11 cellular contexts compared by ENCODE assay signal in the genomic region with DNA sequence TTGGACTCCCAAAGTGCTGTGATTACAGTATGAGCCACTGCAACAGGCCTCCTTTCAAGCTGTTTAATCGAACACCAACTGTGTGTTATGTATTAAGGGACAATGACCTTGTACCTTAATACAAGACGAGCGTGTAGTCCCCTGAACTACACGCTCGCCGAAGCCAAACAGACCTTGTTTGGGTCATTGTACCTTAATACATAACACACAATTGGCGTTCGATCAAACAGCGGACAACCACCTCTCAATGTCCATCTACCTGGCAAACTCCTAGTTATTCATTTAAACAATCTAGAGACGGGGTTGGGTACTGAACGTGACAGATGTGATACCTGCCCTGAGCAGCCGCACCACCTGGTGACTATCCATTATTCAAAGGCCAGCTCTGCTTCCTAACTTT. TPM values are rescaled to one million over a fixed set of nuclear protein-coding genes. Genes with fewer than 3 reads are reported as not detected.
A peak's percentile ranks its signal among the peaks of the same experiment; 100 is the strongest.
DNase-seq lines count a peak whose midpoint lies in the region; ATAC-seq, FAIRE-seq and TF ChIP-seq lines count a peak whose summit lies in the region.
"Had no signal": no experiment of that assay in that cellular context is flagged by ENCODE, and none has a peak within 500 bp of the region (broad histone marks: within the 10 kb centered on the region; RNA-seq: fewer than 3 reads in every experiment).

No MANE protein-coding gene starts in this region.

- no peak for FAIRE-seq in GM12892 (lab: Jason Lieb, UNC)

- H3K36me3 Mint-ChIP-seq in activated CD4-positive, alpha-beta T cell treated with anti-CD3 and anti-CD28 coated beads, Interleukin-2, amount 10 ng/mL, durations not matched to agents 24 days and 14 days (ENCODE audit: low read depth): peaks cover 59% of the 10 kb centered on the region
- H3K36me3 Mint-ChIP-seq in activated naive CD8-positive, alpha-beta T cell treated with anti-CD3 and anti-CD28 coated beads for 36 hours: peaks cover 45% of the 10 kb centered on the region

- H3K9me3 ChIP-seq in testis: no peaks in the 10 kb centered on the region
- H3K9me3 ChIP-seq: transverse colon had no signal

- peaks cover 20% of the 10 kb centered on the region for H3K4me1 ChIP-seq in testis

- H3K4me3 Mint-ChIP-seq in activated CD4-positive, alpha-beta T cell treated with anti-CD3 and anti-CD28 coated beads, Interleukin-2, amount 10 ng/mL, durations not matched to agents 24 days and 14 days: peak overlapping the region; percentile 91
- H3K4me3 Mint-ChIP-seq in activated naive CD8-positive, alpha-beta T cell treated with anti-CD3 and anti-CD28 coated beads for 36 hours: peak overlapping the region; percentile 96

- H3K27me3 Mint-ChIP-seq in activated CD4-positive, alpha-beta T cell treated with anti-CD3 and anti-CD28 coated beads, Interleukin-2, amount 10 ng/mL, durations not matched to agents 24 days and 14 days: no peaks in the 10 kb centered on the region
- H3K27me3 Mint-ChIP-seq in activated naive CD8-positive, alpha-beta T cell treated with anti-CD3 and anti-CD28 coated beads for 36 hours: no peaks in the 10 kb centered on the region

- peak overlapping the region; percentile 84 for H3K27ac Mint-ChIP-seq in activated CD4-positive, alpha-beta T cell treated with anti-CD3 and anti-CD28 coated beads, Interleukin-2, amount 10 ng/mL, durations not matched to agents 24 days and 14 days
- peak overlapping the region; percentile 76 for H3K27ac Mint-ChIP-seq in activated naive CD8-positive, alpha-beta T cell treated with anti-CD3 and anti-CD28 coated beads for 36 hours

- H3K27me3 ChIP-seq in testis: no peaks in the 10 kb centered on the region
- H3K27me3 ChIP-seq: transverse colon had no signal

- TF ChIP-seq CTCF in testis (IDR thresholded peaks at IDR 0.05): no peak
- no peak for TF ChIP-seq CTCF in GM20000 (IDR thresholded peaks at IDR 0.05; ENCODE audit: extremely low read depth, missing control alignments)

- H3K36me3 ChIP-seq in testis (ENCODE audit: low read depth, missing control alignments): no peaks in the 10 kb centered on the region

- no peaks in the 10 kb centered on the region for H3K9me3 Mint-ChIP-seq in activated CD4-positive, alpha-beta T cell treated with anti-CD3 and anti-CD28 coated beads, Interleukin-2, amount 10 ng/mL, durations not matched to agents 24 days and 14 days
- H3K9me3 Mint-ChIP-seq in activated naive CD8-positive, alpha-beta T cell treated with anti-CD3 and anti-CD28 coated beads for 36 hours: no peaks in the 10 kb centered on the region

- intact Hi-C loops in activated CD4-positive, alpha-beta T cell treated with anti-CD3 and anti-CD28 coated beads, Interleukin-2, amount 10 ng/mL, durations not matched to agents 24 days and 14 days (cut with micrococcal nuclease): no loop called here
- intact Hi-C loops in testis (cut with DNase I; ENCODE audit: low total_unique reads): no loop called here

- TF ChIP-seq POLR2A in testis (IDR thresholded peaks at IDR 0.05): no peak
- TF ChIP-seq POLR2A in GM12892 (IDR thresholded peaks at IDR 0.05; ENCODE audit: low read depth, low read length): no peak

- no peak overlapping the region for H3K27ac ChIP-seq in testis

- ATAC-seq in left lobe of liver: peak; percentile 63

- H3K4me1 Mint-ChIP-seq in activated CD4-positive, alpha-beta T cell treated with anti-CD3 and anti-CD28 coated beads, Interleukin-2, amount 10 ng/mL, durations not matched to agents 24 days and 14 days: peaks cover 39% of the 10 kb centered on the region
- H3K4me1 Mint-ChIP-seq in activated naive CD8-positive, alpha-beta T cell treated with anti-CD3 and anti-CD28 coated beads for 36 hours: peaks cover 46% of the 10 kb centered on the region

- 57 to 59% methylated on average over 12 of the region's 12 CpGs for WGBS in testis, 2 donors

- H3K4me3 ChIP-seq in testis: peak overlapping the region; percentile 70 to 87

- DNase-seq in activated CD4-positive, alpha-beta T cell treated with anti-CD3 and anti-CD28 coated beads, Interleukin-2, amount 10 ng/mL, durations not matched to agents 24 days and 14 days: no peak
- DNase-seq in activated CD4-positive, alpha-beta T cell treated with anti-CD3 and anti-CD28 coated beads for 1 hour: no peak
- DNase-seq in activated naive CD8-positive, alpha-beta T cell treated with anti-CD3 and anti-CD28 coated beads for 36 hours: no peak
- DNase-seq in left lobe of liver (ENCODE audit: low spot score): peak; percentile 85
- DNase-seq in testis: no peak
- no peak for DNase-seq in NCI-H748 treated with DMSO at 0.1 percent for 48 hours (lab: John Stamatoyannopoulos, UW)
- no peak for DNase-seq in GM20000 (ENCODE audit: low spot score)
- DNase-seq in GM12892 (ENCODE audit: insufficient read length): no peak
- DNase-seq: C1 segment of cervical spinal cord, transverse colon had no signal

RNA-seq across cellular contexts. Expression of a gene that starts 1.3 kb away (rescaled TPM):
- total RNA-seq in activated CD4-positive, alpha-beta T cell treated with anti-CD3 and anti-CD28 coated beads, Interleukin-2, amount 10 ng/mL, durations not matched to agents 24 days and 14 days: 88.6 and 89.8 TPM in 2 replicates
- total RNA-seq in activated naive CD8-positive, alpha-beta T cell treated with anti-CD3 and anti-CD28 coated beads for 36 hours: 10 to 100 TPM; 82.3 to 93.7 TPM
- 27.2 TPM for total RNA-seq in left lobe of liver
- 10 to 100 TPM; 46.5 to 51.3 TPM for total RNA-seq in testis
- polyA plus RNA-seq in testis (ENCODE audit: insufficient read depth, low read depth, low replicate concordance): 49.3 TPM
- polyA plus RNA-seq in GM12892 (2012; ENCODE audit: missing spikeins): 11.0 TPM

RNA-seq across cellular contexts. Expression of a gene that starts 31.3 kb away (rescaled TPM):
- total RNA-seq in activated CD4-positive, alpha-beta T cell treated with anti-CD3 and anti-CD28 coated beads, Interleukin-2, amount 10 ng/mL, durations not matched to agents 24 days and 14 days: 60.2 and 65.0 TPM in 2 replicates
- 10 to 100 TPM; 46.7 TPM for total RNA-seq in activated naive CD8-positive, alpha-beta T cell treated with anti-CD3 and anti-CD28 coated beads for 36 hours
- total RNA-seq in left lobe of liver: 22.9 TPM
- 10 to 100 TPM; 54.0 to 56.3 TPM for total RNA-seq in testis
- 20.3 TPM for polyA plus RNA-seq in testis (ENCODE audit: insufficient read depth, low read depth, low replicate concordance)
- 26.7 TPM for polyA plus RNA-seq in GM12892 (2012; ENCODE audit: missing spikeins)

RNA-seq across cellular contexts. Expression of a gene that starts 44.8 kb away (rescaled TPM):
- total RNA-seq in activated CD4-positive, alpha-beta T cell treated with anti-CD3 and anti-CD28 coated beads, Interleukin-2, amount 10 ng/mL, durations not matched to agents 24 days and 14 days: 4.9 and 5.4 TPM in 2 replicates
- 1 to 10 TPM; 2.7 to 3.0 TPM for total RNA-seq in activated naive CD8-positive, alpha-beta T cell treated with anti-CD3 and anti-CD28 coated beads for 36 hours
- 2.4 TPM for total RNA-seq in left lobe of liver
- total RNA-seq in testis: 10 to 100 TPM; 13.6 to 35.4 TPM
- polyA plus RNA-seq in testis (ENCODE audit: insufficient read depth, low read depth, low replicate concordance): 40.9 TPM
- polyA plus RNA-seq in GM12892 (2012; ENCODE audit: missing spikeins): 2.4 TPM

RNA-seq across cellular contexts. Expression of a gene that starts 45.0 kb away (rescaled TPM):
- not detected in 2 replicates for total RNA-seq in activated CD4-positive, alpha-beta T cell treated with anti-CD3 and anti-CD28 coated beads, Interleukin-2, amount 10 ng/mL, durations not matched to agents 24 days and 14 days
- total RNA-seq in activated naive CD8-positive, alpha-beta T cell treated with anti-CD3 and anti-CD28 coated beads for 36 hours: under 1 TPM in 1 of 2 experiments, not detected in 1; 0.16 TPM
- total RNA-seq in left lobe of liver (not detected), testis (10 to 100 TPM; 40.6 to 75.7 TPM)
- polyA plus RNA-seq in testis (ENCODE audit: insufficient read depth, low read depth, low replicate concordance): 102 TPM
- not detected for polyA plus RNA-seq in GM12892 (2012; ENCODE audit: missing spikeins)
- total RNA-seq: glomerular endothelial cell, transverse colon had no signal
